8 cellular contexts compared by ENCODE assay signal in genomic region chr19:2495651-2496316, GRCh38. TPM values are rescaled to one million over a fixed set of nuclear protein-coding genes. Genes with fewer than 3 reads are reported as not detected.
DNase-seq lines count a peak whose midpoint lies in the region; ATAC-seq and TF ChIP-seq lines count a peak whose summit lies in the region.

No MANE protein-coding gene starts in this region.

- no peak overlapping the region for H3K27ac Mint-ChIP-seq in neural crest cell (ENCODE audit: unreplicated experiment)

- no TSS peak for BruUV-seq in Panc1 (replicated peaks; lab: Mats Ljungman, UMichigan)

- H3K9ac ChIP-seq in BLaER1, result 0 out of 2 replicates have a peak overlapping the region, but pooled peaks have one; percentile 59

- H3K4me3 ChIP-seq in BLaER1 (peak overlapping the region; percentile 67), Panc1 (ENCODE audit: low read depth in 2 of 2, low read length in 2 of 2) (peak overlapping the region; percentile 58 to 76; a peak in 2 of 4 replicates), fibroblast of the aortic adventitia (ENCODE audit: low read depth, low read length) (peak overlapping the region; percentile 68)

- H3K4me1 Mint-ChIP-seq in neural crest cell, result peaks cover 15% of the 10 kb centered on the region

- POLR2A ChIA-PET in Panc1 (lab: Charles Lee), result interaction anchor here (0.5 to 1.4 kb wide), 2 partner anchors 18 to 20 kb away, joined by 8 to 14 read pairs; partner anchors contain the start of gene GADD45B

- no peaks in the 10 kb centered on the region; the same call in 1 of the 2 replicates for H4K20me1 ChIP-seq in BLaER1

- no peaks in the 10 kb centered on the region for H3K9me3 Mint-ChIP-seq in neural crest cell

- H3K27ac ChIP-seq in BLaER1 (0 out of 2 replicates have a peak overlapping the region, but pooled peaks have one; percentile 55), Panc1 (ENCODE audit: low read length) (peak overlapping the region; percentile 78)

- ATAC-seq in Panc1 (no peak), GM18861 (IDR thresholded peaks at IDR 0.05; ENCODE audit: unreplicated experiment) (no peak), GM18907 (IDR thresholded peaks at IDR 0.05; ENCODE audit: unreplicated experiment) (no peak), GM21515 (IDR thresholded peaks at IDR 0.05; ENCODE audit: unreplicated experiment) (no peak)

- peak overlapping the region; percentile 97 for H3K4me2 ChIP-seq in BLaER1

- peaks cover 24% of the 10 kb centered on the region for H3K27me3 Mint-ChIP-seq in neural crest cell (ENCODE audit: low read depth)

- intact Hi-C loops in Panc1 (cut with micrococcal nuclease; ENCODE audit: unreplicated experiment), result loop anchor here (2.0 kb wide), 1 partner anchor 43 kb away; no protein-coding TSS in a partner anchor

- CTCF ChIA-PET in Panc1 (lab: Charles Lee), result interaction anchor here (1.1 kb wide), 1 partner anchor 83 kb away, joined by 3 read pairs; no protein-coding TSS in a partner anchor

- TF ChIP-seq CTCF in Panc1 (IDR thresholded peaks at IDR 0.05) (no peak), fibroblast of the aortic adventitia (IDR thresholded peaks at IDR 0.05; ENCODE audit: insufficient read depth, low read length) (no peak), neural crest cell (conservative IDR thresholded peaks at IDR 0.05) (no peak)

- no peaks in the 10 kb centered on the region for H3K9me3 ChIP-seq in BLaER1
- no peaks in the 10 kb centered on the region for H3K9me3 ChIP-seq in Panc1 (ENCODE audit: control insufficient read depth, insufficient read depth, low read depth, low read length)

- no peak for DNase-seq in Panc1 (ENCODE audit: low read depth, low spot score)
- DNase-seq in fibroblast of the aortic adventitia (ENCODE audit: low read depth), result peak; percentile 55
- DNase-seq in neural crest cell (ENCODE audit: low read depth, low spot score), result no peak
- DNase-seq in NCI-H1105 (lab: John Stamatoyannopoulos, UW), result no peak

- H3K36me3 Mint-ChIP-seq in neural crest cell (ENCODE audit: low read depth), result no peaks in the 10 kb centered on the region

- no peaks in the 10 kb centered on the region for H3K36me3 ChIP-seq in BLaER1
- H3K36me3 ChIP-seq in Panc1 (ENCODE audit: control insufficient read depth, insufficient read depth, low read length), result no peaks in the 10 kb centered on the region

- in situ Hi-C loops in Panc1 (cut with HindIII; ENCODE audit: low pct_unique_long_range_greater_than_20kb, low sequenced_read_pairs), result no loop called here

- no peaks in the 10 kb centered on the region for H3K27me3 ChIP-seq in BLaER1
- H3K27me3 ChIP-seq in Panc1 (ENCODE audit: control insufficient read depth, insufficient read depth, low read length), result no peaks in the 10 kb centered on the region

- H3K4me1 ChIP-seq in BLaER1 (peaks cover 78% of the 10 kb centered on the region), Panc1 (ENCODE audit: control insufficient read depth, insufficient read depth, low read length) (peaks cover 36% of the 10 kb centered on the region)

- peak overlapping the region; percentile 34 for H3K4me3 Mint-ChIP-seq in neural crest cell

RNA-seq across cellular contexts. Expression of gene GADD45B, which starts 19.9 kb away (rescaled TPM):
- 56.2 TPM for total RNA-seq in Panc1 (2021; ENCODE audit: unreplicated experiment)
- polyA plus RNA-seq in Panc1 (2012; ENCODE audit: insufficient read length), result 43.3 TPM
- total RNA-seq in fibroblast of the aortic adventitia (ENCODE audit: low replicate concordance), result 14.3 and 14.8 TPM in 2 replicates
- total RNA-seq in neural crest cell, result 3.3 and 4.1 TPM in 2 replicates

RNA-seq across cellular contexts. Expression of gene LMNB2, which starts 39.0 kb away (rescaled TPM):
- total RNA-seq in Panc1 (2021; ENCODE audit: unreplicated experiment) (159 TPM), fibroblast of the aortic adventitia (ENCODE audit: low replicate concordance) (16.7 and 68.1 TPM in 2 replicates), neural crest cell (201 and 206 TPM in 2 replicates)
- polyA plus RNA-seq in Panc1 (2012; ENCODE audit: insufficient read length), result 166 TPM
